ENCODE assay signal across 24 cellular contexts in genomic region chr5:32038537-32038936, GRCh38.
"Had no signal": no experiment of that assay in that cellular context is flagged by ENCODE, and none has a peak within 500 bp of the region (broad histone marks: within the 10 kb centered on the region; RNA-seq: fewer than 3 reads in every experiment).

No MANE protein-coding gene starts in this region.

- DNase-seq: activated CD4-positive, alpha-beta T cell treated with anti-CD3 and anti-CD28 coated beads, Interleukin-2, amount 10 ng/mL, durations not matched to agents 7 days and 5 days; activated CD8-positive, alpha-beta memory T cell treated with anti-CD3 and anti-CD28 coated beads, Interleukin-2, amount 10 ng/mL, durations not matched to agents 7 days and 5 days; activated CD8-positive, alpha-beta T cell treated with anti-CD3 and anti-CD28 coated beads for 36 hours; activated gamma-delta T cell; activated naive CD4-positive, alpha-beta T cell treated with anti-CD3 and anti-CD28 coated beads, Interleukin-2, amount 50 U/mL, for 16 hours; activated naive CD8-positive, alpha-beta T cell treated with anti-CD3 and anti-CD28 coated beads, Interleukin-2, amount 50 U/mL, for 24 hours; activated T-cell treated with anti-CD3 and anti-CD28 coated beads for 4 hours; central memory CD4-positive, alpha-beta T cell; colonic mucosa; hippocampal formation; kidney glomerular epithelial cell; left lung; naive thymus-derived CD4-positive, alpha-beta T cell; spleen; stimulated activated CD4-positive, alpha-beta T cell treated with anti-CD3 and anti-CD28 coated beads, Interleukin-4, amount 100 ng/mL, for 1 hour; stimulated activated naive CD4-positive, alpha-beta T cell treated with Interleukin-2 at 50 U/mL for 16 hours; T1000; upper lobe of right lung had no signal

- H2AFZ ChIP-seq: neural progenitor cell had no signal

- H3K27ac ChIP-seq: colonic mucosa, epithelial cell of prostate, left lung, neural progenitor cell, spleen, thoracic aorta, upper lobe of right lung had no signal

- H3K36me3 Mint-ChIP-seq: activated CD8-positive, alpha-beta memory T cell treated with anti-CD3 and anti-CD28 coated beads, Interleukin-2, amount 10 ng/mL, durations not matched to agents 7 days and 5 days had no signal

- H3K4me3 ChIP-seq: colonic mucosa, left lung, lung, neural progenitor cell, spleen, thoracic aorta, upper lobe of right lung had no signal

- H3K27me3 Mint-ChIP-seq: activated CD4-positive, alpha-beta T cell treated with anti-CD3 and anti-CD28 coated beads, Interleukin-2, amount 10 ng/mL, durations not matched to agents 7 days and 5 days; activated CD8-positive, alpha-beta memory T cell treated with anti-CD3 and anti-CD28 coated beads, Interleukin-2, amount 10 ng/mL, durations not matched to agents 7 days and 5 days; activated CD8-positive, alpha-beta T cell treated with anti-CD3 and anti-CD28 coated beads for 36 hours; activated naive CD8-positive, alpha-beta T cell treated with anti-CD3 and anti-CD28 coated beads, Interleukin-2, amount 50 U/mL, for 24 hours; naive thymus-derived CD4-positive, alpha-beta T cell; progenitor cell of endocrine pancreas had no signal

- H3K27ac Mint-ChIP-seq: activated CD4-positive, alpha-beta T cell treated with anti-CD3 and anti-CD28 coated beads, Interleukin-2, amount 10 ng/mL, durations not matched to agents 7 days and 5 days; activated CD8-positive, alpha-beta memory T cell treated with anti-CD3 and anti-CD28 coated beads, Interleukin-2, amount 10 ng/mL, durations not matched to agents 7 days and 5 days; activated CD8-positive, alpha-beta T cell treated with anti-CD3 and anti-CD28 coated beads for 36 hours; activated naive CD8-positive, alpha-beta T cell treated with anti-CD3 and anti-CD28 coated beads, Interleukin-2, amount 50 U/mL, for 24 hours; neural progenitor cell; progenitor cell of endocrine pancreas; T-helper 1 cell treated with Interleukin-12 subunit alpha and Interleukin-12 subunit beta and Interleukin-4 antibody, amounts not matched to agents 30 μg/mL and 1 μg/mL, for 36 hours had no signal

- H3K36me3 ChIP-seq: colonic mucosa, neural progenitor cell, spleen, thoracic aorta had no signal

- H3K9me3 ChIP-seq: colonic mucosa, thoracic aorta, upper lobe of right lung had no signal

- H3K9me3 Mint-ChIP-seq: activated CD4-positive, alpha-beta T cell treated with anti-CD3 and anti-CD28 coated beads, Interleukin-2, amount 10 ng/mL, durations not matched to agents 7 days and 5 days; activated CD8-positive, alpha-beta T cell treated with anti-CD3 and anti-CD28 coated beads for 36 hours; activated naive CD8-positive, alpha-beta T cell treated with anti-CD3 and anti-CD28 coated beads, Interleukin-2, amount 50 U/mL, for 24 hours; T-helper 1 cell treated with Interleukin-12 subunit alpha and Interleukin-12 subunit beta and Interleukin-4 antibody, amounts not matched to agents 30 μg/mL and 1 μg/mL, for 36 hours had no signal

- H3K27me3 ChIP-seq: colonic mucosa, left lung, neural progenitor cell, spleen, upper lobe of right lung had no signal

- H3K4me2 ChIP-seq: neural progenitor cell had no signal

- H3K4me1 ChIP-seq: colonic mucosa, left lung had no signal

- ATAC-seq: activated CD8-positive, alpha-beta memory T cell treated with anti-CD3 and anti-CD28 coated beads, Interleukin-2, amount 10 ng/mL, durations not matched to agents 7 days and 5 days; activated CD8-positive, alpha-beta T cell treated with anti-CD3 and anti-CD28 coated beads for 36 hours; activated naive CD8-positive, alpha-beta T cell treated with anti-CD3 and anti-CD28 coated beads, Interleukin-2, amount 50 U/mL, for 24 hours; left lung; naive thymus-derived CD4-positive, alpha-beta T cell; upper lobe of right lung had no signal

- H3K9ac ChIP-seq: neural progenitor cell had no signal

- H3K4me3 Mint-ChIP-seq: activated CD4-positive, alpha-beta T cell treated with anti-CD3 and anti-CD28 coated beads, Interleukin-2, amount 10 ng/mL, durations not matched to agents 7 days and 5 days; activated CD8-positive, alpha-beta memory T cell treated with anti-CD3 and anti-CD28 coated beads, Interleukin-2, amount 10 ng/mL, durations not matched to agents 7 days and 5 days; activated CD8-positive, alpha-beta T cell treated with anti-CD3 and anti-CD28 coated beads for 36 hours; activated naive CD8-positive, alpha-beta T cell treated with anti-CD3 and anti-CD28 coated beads, Interleukin-2, amount 50 U/mL, for 24 hours; naive thymus-derived CD4-positive, alpha-beta T cell; neural progenitor cell; T-helper 1 cell treated with Interleukin-12 subunit alpha and Interleukin-12 subunit beta and Interleukin-4 antibody, amounts not matched to agents 30 μg/mL and 1 μg/mL, for 36 hours had no signal
